ENCODE assay signal across 10 cellular contexts in genomic region chr5:150401076-150401375, GRCh38. TPM values are rescaled to one million over a fixed set of nuclear protein-coding genes. Genes with fewer than 3 reads are reported as not detected.
A peak's percentile ranks its signal among the peaks of the same experiment; 100 is the strongest.
DNase-seq lines count a peak whose midpoint lies in the region; ATAC-seq and TF ChIP-seq lines count a peak whose summit lies in the region.
"Had no signal": no experiment of that assay in that cellular context is flagged by ENCODE, and none has a peak within 500 bp of the region (broad histone marks: within the 10 kb centered on the region; RNA-seq: fewer than 3 reads in every experiment).

No MANE protein-coding gene starts in this region.

- CTCF ChIA-PET in CD8-positive, alpha-beta memory T cell (lab: Charles Lee): interaction anchor here (1.2 to 4.2 kb wide), 3 partner anchors 10 to 35 kb away, joined by 4 to 31 read pairs (median 10); partner anchors contain the start of gene CD74

- no peaks in the 10 kb centered on the region for H3K4me1 ChIP-seq in CD8-positive, alpha-beta memory T cell (ENCODE audit: insufficient read depth, low read length)
- no peaks in the 10 kb centered on the region for H3K4me1 ChIP-seq in GM23248 (ENCODE audit: insufficient read depth)
- peaks cover 0 to 8% (median 2%) of the 10 kb centered on the region in 4 donors for H3K4me1 ChIP-seq in upper lobe of left lung

- H3K9me2 ChIP-seq in GM23248 (ENCODE audit: insufficient read depth): no peaks in the 10 kb centered on the region

- H3K27ac Mint-ChIP-seq in CD8-positive, alpha-beta memory T cell: peak overlapping the region; percentile 55 to 90 (median 82)
- H3K27ac Mint-ChIP-seq in activated T-helper 1 cell treated with anti-CD3 and anti-CD28 coated beads, Interleukin-12 subunit alpha, Interleukin-12 subunit beta, Interleukin-2, Interleukin-4 antibody, amounts not matched to agents 30 ng/mL and 10 ng/mL and 1 ng/mL, durations not matched to agents 14 hours and 24 hours and 36 hours: peak overlapping the region; percentile 16
- H3K27ac Mint-ChIP-seq in naive thymus-derived CD8-positive, alpha-beta T cell: peak overlapping the region in 9 of 10 donors; percentile 38 to 84 (median 75)

- H2AFZ ChIP-seq in GM23248: no peak overlapping the region

- no peak overlapping the region for H3K4me3 Mint-ChIP-seq in CD8-positive, alpha-beta memory T cell
- H3K4me3 Mint-ChIP-seq in activated T-helper 1 cell treated with anti-CD3 and anti-CD28 coated beads, Interleukin-12 subunit alpha, Interleukin-12 subunit beta, Interleukin-2, Interleukin-4 antibody, amounts not matched to agents 30 ng/mL and 10 ng/mL and 1 ng/mL, durations not matched to agents 14 hours and 24 hours and 36 hours: no peak overlapping the region
- H3K4me3 Mint-ChIP-seq in naive thymus-derived CD8-positive, alpha-beta T cell: no peak overlapping the region

- H3K4me2 ChIP-seq in GM23248 (ENCODE audit: unreplicated experiment): no peak overlapping the region

- H3K27ac ChIP-seq in CD8-positive, alpha-beta memory T cell (ENCODE audit: low read depth, low read length): no peak overlapping the region
- H3K27ac ChIP-seq in GM23248 (no peak overlapping the region), upper lobe of left lung (peak overlapping the region in 1 of 4 donors; percentile 18)
- H3K27ac ChIP-seq: adrenal gland had no signal

- H3K9me3 ChIP-seq in CD8-positive, alpha-beta memory T cell (ENCODE audit: low read length): no peaks in the 10 kb centered on the region
- H3K9me3 ChIP-seq in GM23248 (ENCODE audit: low read depth) (no peaks in the 10 kb centered on the region), upper lobe of left lung (no peaks in the 10 kb centered on the region)
- H3K9me3 ChIP-seq: adrenal gland had no signal

- H3K36me3 Mint-ChIP-seq in CD8-positive, alpha-beta memory T cell: peaks cover 11 to 89% (median 14%) of the 10 kb centered on the region in 3 donors
- H3K36me3 Mint-ChIP-seq in activated T-helper 1 cell treated with anti-CD3 and anti-CD28 coated beads, Interleukin-12 subunit alpha, Interleukin-12 subunit beta, Interleukin-2, Interleukin-4 antibody, amounts not matched to agents 30 ng/mL and 10 ng/mL and 1 ng/mL, durations not matched to agents 14 hours and 24 hours and 36 hours (ENCODE audit: low read depth): peaks cover 44% of the 10 kb centered on the region
- H3K36me3 Mint-ChIP-seq in naive thymus-derived CD8-positive, alpha-beta T cell: peaks cover 0 to 75% (median 9%) of the 10 kb centered on the region in 3 donors

- H3K36me3 ChIP-seq in CD8-positive, alpha-beta memory T cell (ENCODE audit: insufficient read depth, low read length): peaks cover 65% of the 10 kb centered on the region
- H3K36me3 ChIP-seq in GM23248 (ENCODE audit: low read depth) (no peaks in the 10 kb centered on the region), upper lobe of left lung (peaks cover 47 to 99% (median 93%) of the 10 kb centered on the region in 4 donors)

- in situ Hi-C loops in GM23248 (cut with MboI): no loop called here

- H3K27me3 ChIP-seq in CD8-positive, alpha-beta memory T cell (ENCODE audit: insufficient read depth, low read length, poor library complexity, severe bottlenecking): no peaks in the 10 kb centered on the region
- H3K27me3 ChIP-seq in GM23248 (replicated peaks; ENCODE audit: insufficient read depth) (no peaks in the 10 kb centered on the region), upper lobe of left lung (no peaks in the 10 kb centered on the region)
- H3K27me3 ChIP-seq: adrenal gland had no signal

- 65 to 70% methylated on average over 3 of the region's 3 CpGs for WGBS in GM23248 (ENCODE audit: low coverage in 1 of 2, low lambda C conversion rate in 2 of 2, missing lambda C conversion rate in 2 of 2), 2 experiments
- WGBS in upper lobe of left lung, 2 donors: 44 to 51% methylated on average over 3 of the region's 3 CpGs

- TF ChIP-seq POLR2A in GM19193 (IDR thresholded peaks at IDR 0.05; ENCODE audit: extremely low read depth, insufficient read depth, insufficient read length): peak; percentile 38
- no peak for TF ChIP-seq POLR2A in upper lobe of left lung (IDR thresholded peaks at IDR 0.05)

- no peak for DNase-seq in CD8-positive, alpha-beta memory T cell
- DNase-seq in activated T-helper 1 cell treated with anti-CD3 and anti-CD28 coated beads, Interleukin-12 subunit alpha, Interleukin-12 subunit beta, Interleukin-2, Interleukin-4 antibody, amounts not matched to agents 30 ng/mL and 10 ng/mL and 1 ng/mL, durations not matched to agents 14 hours and 24 hours and 36 hours (ENCODE audit: low spot score): no peak
- DNase-seq in naive thymus-derived CD8-positive, alpha-beta T cell: no peak
- DNase-seq in GM23248 (no peak), GM19240 (ENCODE audit: insufficient read length, low spot score) (no peak), upper lobe of left lung (no peak)
- DNase-seq: adrenal gland; COR-L47; stimulated activated CD4-positive, alpha-beta T cell treated with anti-CD3 and anti-CD28 coated beads, Interleukin-4, amount 100 ng/mL, for 24 hours had no signal

- no peak for ATAC-seq in naive thymus-derived CD8-positive, alpha-beta T cell
- ATAC-seq in upper lobe of left lung (ENCODE audit: low FRiP score in 2 of 2): no peak

- POLR2A ChIA-PET in CD8-positive, alpha-beta memory T cell (lab: Charles Lee): no interaction called here
- POLR2A ChIA-PET in naive thymus-derived CD8-positive, alpha-beta T cell (lab: Charles Lee): interaction anchor here (0.9 to 1.7 kb wide), 2 partner anchors 10 to 56 kb away, joined by 3 to 6 read pairs; no protein-coding TSS in a partner anchor

- TF ChIP-seq CTCF in upper lobe of left lung (IDR thresholded peaks at IDR 0.05): no peak

- TF ChIP-seq EP300 in upper lobe of left lung (IDR thresholded peaks at IDR 0.05): no peak

- no peaks in the 10 kb centered on the region for H3F3A ChIP-seq in GM23248 (ENCODE audit: insufficient read depth)

- peaks cover 0 to 4% of the 10 kb centered on the region in 2 donors for H3K27me3 Mint-ChIP-seq in CD8-positive, alpha-beta memory T cell
- no peaks in the 10 kb centered on the region for H3K27me3 Mint-ChIP-seq in activated T-helper 1 cell treated with anti-CD3 and anti-CD28 coated beads, Interleukin-12 subunit alpha, Interleukin-12 subunit beta, Interleukin-2, Interleukin-4 antibody, amounts not matched to agents 30 ng/mL and 10 ng/mL and 1 ng/mL, durations not matched to agents 14 hours and 24 hours and 36 hours (ENCODE audit: insufficient read depth)
- H3K27me3 Mint-ChIP-seq in naive thymus-derived CD8-positive, alpha-beta T cell: no peaks in the 10 kb centered on the region

- H3K9ac ChIP-seq in GM23248: no peak overlapping the region

- H3K4me1 Mint-ChIP-seq in CD8-positive, alpha-beta memory T cell: peaks cover 3 to 46% (median 6%) of the 10 kb centered on the region in 3 donors
- no peaks in the 10 kb centered on the region for H3K4me1 Mint-ChIP-seq in activated T-helper 1 cell treated with anti-CD3 and anti-CD28 coated beads, Interleukin-12 subunit alpha, Interleukin-12 subunit beta, Interleukin-2, Interleukin-4 antibody, amounts not matched to agents 30 ng/mL and 10 ng/mL and 1 ng/mL, durations not matched to agents 14 hours and 24 hours and 36 hours (ENCODE audit: low read depth)
- peaks cover 0 to 7% (median 6%) of the 10 kb centered on the region in 4 donors for H3K4me1 Mint-ChIP-seq in naive thymus-derived CD8-positive, alpha-beta T cell

- H3K9me3 Mint-ChIP-seq in CD8-positive, alpha-beta memory T cell: no peaks in the 10 kb centered on the region
- no peaks in the 10 kb centered on the region for H3K9me3 Mint-ChIP-seq in activated T-helper 1 cell treated with anti-CD3 and anti-CD28 coated beads, Interleukin-12 subunit alpha, Interleukin-12 subunit beta, Interleukin-2, Interleukin-4 antibody, amounts not matched to agents 30 ng/mL and 10 ng/mL and 1 ng/mL, durations not matched to agents 14 hours and 24 hours and 36 hours
- no peaks in the 10 kb centered on the region for H3K9me3 Mint-ChIP-seq in naive thymus-derived CD8-positive, alpha-beta T cell

- intact Hi-C loops in activated T-helper 1 cell treated with anti-CD3 and anti-CD28 coated beads, Interleukin-12 subunit alpha, Interleukin-12 subunit beta, Interleukin-2, Interleukin-4 antibody, amounts not matched to agents 30 ng/mL and 10 ng/mL and 1 ng/mL, durations not matched to agents 14 hours and 24 hours and 36 hours (cut with micrococcal nuclease): no loop called here

- H4K20me1 ChIP-seq in GM23248 (ENCODE audit: insufficient read depth): no peaks in the 10 kb centered on the region

- no peaks in the 10 kb centered on the region for H3K79me2 ChIP-seq in GM23248 (ENCODE audit: insufficient read depth)

- no peak overlapping the region for H3K4me3 ChIP-seq in CD8-positive, alpha-beta memory T cell (ENCODE audit: low read length)
- H3K4me3 ChIP-seq in GM23248 (no peak overlapping the region), upper lobe of left lung (no peak overlapping the region)
- H3K4me3 ChIP-seq: adrenal gland had no signal

RNA-seq across cellular contexts. Expression of gene CD74, which starts 11.7 kb away (rescaled TPM):
- 100 to 1,000 TPM; 319 to 324 TPM for total RNA-seq in CD8-positive, alpha-beta memory T cell
- polyA plus RNA-seq in CD8-positive, alpha-beta memory T cell: 1,273 TPM
- 440 and 444 TPM in 2 replicates for total RNA-seq in activated T-helper 1 cell treated with anti-CD3 and anti-CD28 coated beads, Interleukin-12 subunit alpha, Interleukin-12 subunit beta, Interleukin-2, Interleukin-4 antibody, amounts not matched to agents 30 ng/mL and 10 ng/mL and 1 ng/mL, durations not matched to agents 14 hours and 24 hours and 36 hours
- total RNA-seq in naive thymus-derived CD8-positive, alpha-beta T cell: 100 to 1,000 TPM; 288 to 293 TPM
- 100 to 1,000 TPM; 310 to 415 (median 407) TPM for polyA plus RNA-seq in naive thymus-derived CD8-positive, alpha-beta T cell
- total RNA-seq in GM23248 (2014; rRNA removed; shearing (Covaris generic)): 0.25 TPM in 1 of 2 replicates, not detected in the other
- polyA plus RNA-seq in GM23248 (2016; fragmentation: Nextera tagmentation; extraction: Ambion mirVana): 2.7 and 6.1 TPM in 2 replicates
- total RNA-seq in upper lobe of left lung: 1,000 to 10,000 TPM in 5 of 6 donors, 100 to 1,000 TPM in 1; 957 to 4,783 (median 3,180) TPM

RNA-seq across cellular contexts. Expression of gene TCOF1, which starts 43.5 kb away (rescaled TPM):
- 100 to 1,000 TPM; 116 to 120 TPM for total RNA-seq in CD8-positive, alpha-beta memory T cell
- polyA plus RNA-seq in CD8-positive, alpha-beta memory T cell: 33.1 TPM
- total RNA-seq in activated T-helper 1 cell treated with anti-CD3 and anti-CD28 coated beads, Interleukin-12 subunit alpha, Interleukin-12 subunit beta, Interleukin-2, Interleukin-4 antibody, amounts not matched to agents 30 ng/mL and 10 ng/mL and 1 ng/mL, durations not matched to agents 14 hours and 24 hours and 36 hours: 130 and 131 TPM in 2 replicates
- total RNA-seq in naive thymus-derived CD8-positive, alpha-beta T cell: 10 to 100 TPM; 61.5 to 64.6 TPM
- polyA plus RNA-seq in naive thymus-derived CD8-positive, alpha-beta T cell: 10 to 100 TPM in 1 of 3 donors, 1 to 10 TPM in 2; 1.8 to 24.7 (median 3.3) TPM
- total RNA-seq in GM23248 (2014; rRNA removed; shearing (Covaris generic)): 18.0 and 22.5 TPM in 2 replicates
- polyA plus RNA-seq in GM23248 (2016; fragmentation: Nextera tagmentation; extraction: Ambion mirVana): 15.1 and 16.3 TPM in 2 replicates
- 10 to 100 TPM; 21.7 to 71.2 (median 30.4) TPM for total RNA-seq in upper lobe of left lung

RNA-seq across cellular contexts. Expression of gene RPS14, which starts 48.5 kb away (rescaled TPM):
- total RNA-seq in CD8-positive, alpha-beta memory T cell: 1,000 to 10,000 TPM; 2,924 to 3,007 TPM
- 6,416 TPM for polyA plus RNA-seq in CD8-positive, alpha-beta memory T cell
- total RNA-seq in activated T-helper 1 cell treated with anti-CD3 and anti-CD28 coated beads, Interleukin-12 subunit alpha, Interleukin-12 subunit beta, Interleukin-2, Interleukin-4 antibody, amounts not matched to agents 30 ng/mL and 10 ng/mL and 1 ng/mL, durations not matched to agents 14 hours and 24 hours and 36 hours: 2,328 and 2,429 TPM in 2 replicates
- total RNA-seq in naive thymus-derived CD8-positive, alpha-beta T cell: 1,000 to 10,000 TPM; 5,539 to 5,586 TPM
- over 10,000 TPM in 2 of 3 donors, 1,000 to 10,000 TPM in 1; 9,910 to 11,694 (median 11,598) TPM for polyA plus RNA-seq in naive thymus-derived CD8-positive, alpha-beta T cell
- 1,694 and 1,749 TPM in 2 replicates for total RNA-seq in GM23248 (2014; rRNA removed; shearing (Covaris generic))
- 1,343 and 1,380 TPM in 2 replicates for polyA plus RNA-seq in GM23248 (2016; fragmentation: Nextera tagmentation; extraction: Ambion mirVana)
- 1,000 to 10,000 TPM in 5 of 6 donors, 100 to 1,000 TPM in 1; 806 to 1,982 (median 1,727) TPM for total RNA-seq in upper lobe of left lung

Comparison
In these comparisons a context has a peak if more than half of its experiments do, and no peak if none do; other contexts are left out.
1. H3K27ac Mint-ChIP-seq: peak in every context shown above with its lines; median percentile 82 in CD8-positive, alpha-beta memory T cell; 75 in naive thymus-derived CD8-positive, alpha-beta T cell; 16 in activated T-helper 1 cell treated with anti-CD3 and anti-CD28 coated beads, Interleukin-12 subunit alpha, Interleukin-12 subunit beta, Interleukin-2, Interleukin-4 antibody, amounts not matched to agents 30 ng/mL and 10 ng/mL and 1 ng/mL, durations not matched to agents 14 hours and 24 hours and 36 hours.
2. RNA of gene CD74, which starts 11.7 kb away (total RNA-seq): 957 to 4,783 TPM in upper lobe of left lung, 440 to 444 TPM in activated T-helper 1 cell treated with anti-CD3 and anti-CD28 coated beads, Interleukin-12 subunit alpha, Interleukin-12 subunit beta, Interleukin-2, Interleukin-4 antibody, amounts not matched to agents 30 ng/mL and 10 ng/mL and 1 ng/mL, durations not matched to agents 14 hours and 24 hours and 36 hours, 319 to 324 TPM in CD8-positive, alpha-beta memory T cell and 288 to 293 TPM in naive thymus-derived CD8-positive, alpha-beta T cell; 0.25 TPM in GM23248; every median in the first group is over 100 times any median in the second.